ENCODE assay signal across 18 cellular contexts in the genomic region with DNA sequence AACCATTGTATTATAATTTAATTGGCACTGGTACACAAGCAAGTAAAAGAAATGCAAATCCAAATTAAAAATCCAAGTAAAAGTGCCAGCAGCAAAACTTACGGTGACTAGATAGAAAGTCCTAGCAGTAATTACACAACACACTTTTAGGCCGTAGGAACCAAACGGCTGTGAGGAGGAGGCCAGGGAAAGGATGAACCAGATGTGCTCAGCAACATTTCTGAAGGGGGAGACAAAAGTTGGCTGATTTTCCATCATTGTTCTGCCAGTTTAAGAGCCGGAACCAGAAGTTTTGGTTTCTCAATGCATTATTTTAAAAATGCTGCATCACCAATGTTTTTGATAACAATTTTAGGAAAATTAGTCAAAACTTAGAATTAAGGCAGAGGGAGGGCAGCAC.
"Had no signal": no experiment of that assay in that cellular context is flagged by ENCODE, and none has a peak within 500 bp of the region (broad histone marks: within the 10 kb centered on the region; RNA-seq: fewer than 3 reads in every experiment).

No MANE protein-coding gene starts in this region.

- H3K4me3 Mint-ChIP-seq: activated naive CD8-positive, alpha-beta T cell treated with anti-CD3 and anti-CD28 coated beads for 36 hours; brain; dendritic cell treated with granulocyte-macrophage colony-stimulating factor and Interleukin-4, amounts not matched to agents 40 ng/mL and 50 ng/mL, for 4 days; neural progenitor cell had no signal

- H3K9me3 Mint-ChIP-seq: brain; dendritic cell treated with granulocyte-macrophage colony-stimulating factor and Interleukin-4, amounts not matched to agents 40 ng/mL and 50 ng/mL, for 4 days; naive B cell; neural progenitor cell had no signal

- H3K27me3 Mint-ChIP-seq: activated naive CD8-positive, alpha-beta T cell treated with anti-CD3 and anti-CD28 coated beads for 36 hours; brain; dendritic cell treated with granulocyte-macrophage colony-stimulating factor and Interleukin-4, amounts not matched to agents 40 ng/mL and 50 ng/mL, for 4 days; naive B cell had no signal

- H3K4me2 ChIP-seq: neural progenitor cell had no signal

- H3K27me3 ChIP-seq: hepatocyte, neural progenitor cell, ovary had no signal

- H3K36me3 Mint-ChIP-seq: activated naive CD8-positive, alpha-beta T cell treated with anti-CD3 and anti-CD28 coated beads for 36 hours; brain; naive B cell; neural progenitor cell had no signal

- H3K9me3 ChIP-seq: ovary had no signal

- H2AFZ ChIP-seq: hepatocyte, neural progenitor cell had no signal

- H3K27ac ChIP-seq: neural progenitor cell, ovary had no signal

- H3K27ac Mint-ChIP-seq: activated naive CD8-positive, alpha-beta T cell treated with anti-CD3 and anti-CD28 coated beads for 36 hours; brain; dendritic cell treated with granulocyte-macrophage colony-stimulating factor and Interleukin-4, amounts not matched to agents 40 ng/mL and 50 ng/mL, for 4 days; naive B cell; neural progenitor cell had no signal

- H3K79me2 ChIP-seq: hepatocyte had no signal

- H3K36me3 ChIP-seq: neural progenitor cell, ovary had no signal

- H3K9ac ChIP-seq: neural progenitor cell had no signal

- DNase-seq: activated CD4-positive, alpha-beta T cell treated with anti-CD3 and anti-CD28 coated beads, Interleukin-2, amount 50 U/mL, for 1 hour; activated CD4-positive, CD25-positive, alpha-beta regulatory T cell; activated CD8-positive, alpha-beta memory T cell treated with anti-CD3 and anti-CD28 coated beads for 24 hours; activated gamma-delta T cell treated with Interleukin-2 at 50 U/mL for 16 hours; activated naive CD8-positive, alpha-beta T cell treated with anti-CD3 and anti-CD28 coated beads for 36 hours; cerebellar nuclear complex; effector memory CD4-positive, alpha-beta T cell; naive B cell; stimulated activated CD4-positive, alpha-beta T cell treated with anti-CD3 and anti-CD28 coated beads, Interleukin-12 subunit alpha, Interleukin-12 subunit beta, amount 100 ng/mL, for 4 hours; stimulated activated CD4-positive, alpha-beta T cell treated with anti-CD3 and anti-CD28 coated beads, Interleukin-2, amount 100 ng/mL, for 24 hours; stimulated activated naive CD4-positive, alpha-beta T cell treated with Interleukin-2 at 50 U/mL for 16 hours; trophoblast cell had no signal

- H3K4me3 ChIP-seq: hepatocyte, lung, neural progenitor cell, ovary had no signal
